9 cellular contexts compared by ENCODE assay signal in genomic region chr4:163048447-163048846, GRCh38.
A peak's percentile ranks its signal among the peaks of the same experiment; 100 is the strongest.
DNase-seq lines count a peak whose midpoint lies in the region; ATAC-seq and TF ChIP-seq lines count a peak whose summit lies in the region.
"Had no signal": no experiment of that assay in that cellular context is flagged by ENCODE, and none has a peak within 500 bp of the region (broad histone marks: within the 10 kb centered on the region; RNA-seq: fewer than 3 reads in every experiment).

No MANE protein-coding gene starts in this region.

- no peaks in the 10 kb centered on the region for H3K36me3 Mint-ChIP-seq in CD8-positive, alpha-beta T cell

- POLR2A ChIA-PET in CD8-positive, alpha-beta T cell (lab: Charles Lee), result no interaction called here

- CTCF ChIA-PET in CD8-positive, alpha-beta T cell (lab: Charles Lee), result no interaction called here

- H3K27ac Mint-ChIP-seq in CD8-positive, alpha-beta T cell, result no peak overlapping the region

- DNase-seq in SIG-M5 treated with dmso at 0.1 percent for 504 hours (lab: John Stamatoyannopoulos, UW; ENCODE audit: unreplicated experiment) (peak; percentile 47), SIG-M5 (lab: John Stamatoyannopoulos, UW) (no peak), islet precursor cell (peak; percentile 54), superior temporal gyrus (ENCODE audit: extremely low spot score) (no peak)
- no peak for DNase-seq in CD8-positive, alpha-beta T cell

- no peak overlapping the region for H3K27ac ChIP-seq in VCaP
- H3K27ac ChIP-seq in CD8-positive, alpha-beta T cell (ENCODE audit: low read depth, low read length), result no peak overlapping the region

- H3K9me3 Mint-ChIP-seq in CD8-positive, alpha-beta T cell, result no peaks in the 10 kb centered on the region
- H3K9me3 Mint-ChIP-seq: central memory CD8-positive, alpha-beta T cell had no signal

- peak; percentile 82 for ATAC-seq in GM21423 (IDR thresholded peaks at IDR 0.05; ENCODE audit: unreplicated experiment)
- peak; percentile 62 for ATAC-seq in HG03575 (IDR thresholded peaks at IDR 0.05; ENCODE audit: extremely low read depth, insufficient number of reproducible peaks, low FRiP score, unreplicated experiment)
- no peak for ATAC-seq in CD8-positive, alpha-beta T cell

- H3K9me3 ChIP-seq in CD8-positive, alpha-beta T cell (ENCODE audit: low read length), result no peaks in the 10 kb centered on the region

- H3K36me3 ChIP-seq in CD8-positive, alpha-beta T cell (ENCODE audit: insufficient read depth, low read length), result no peaks in the 10 kb centered on the region

- H3K4me1 ChIP-seq in CD8-positive, alpha-beta T cell (ENCODE audit: insufficient read depth, low read length), result no peaks in the 10 kb centered on the region

- peak; percentile 83 for TF ChIP-seq CTCF in VCaP (conservative IDR thresholded peaks at IDR 0.05)
- no peak for TF ChIP-seq CTCF in CD8-positive, alpha-beta T cell (IDR thresholded peaks at IDR 0.05)

- no peaks in the 10 kb centered on the region for H3K4me1 Mint-ChIP-seq in CD8-positive, alpha-beta T cell (ENCODE audit: low read depth)
- H3K4me1 Mint-ChIP-seq: central memory CD8-positive, alpha-beta T cell had no signal

- H3K4me3 ChIP-seq in CD8-positive, alpha-beta T cell (ENCODE audit: low read depth, low read length), result no peak overlapping the region

- H3K27me3 ChIP-seq in CD8-positive, alpha-beta T cell (ENCODE audit: insufficient read depth, low read length), result no peaks in the 10 kb centered on the region

- H3K27me3 Mint-ChIP-seq in CD8-positive, alpha-beta T cell (ENCODE audit: low read depth), result no peaks in the 10 kb centered on the region
- H3K27me3 Mint-ChIP-seq: central memory CD8-positive, alpha-beta T cell had no signal

- intact Hi-C loops in CD8-positive, alpha-beta T cell (cut with DNase I, micrococcal nuclease), result loop anchor here in 1 of 2 experiments (10.0 kb wide), 1 partner anchor 496 kb away; no protein-coding TSS in a partner anchor

- H3K4me3 Mint-ChIP-seq in CD8-positive, alpha-beta T cell, result no peak overlapping the region
- H3K4me3 Mint-ChIP-seq: central memory CD8-positive, alpha-beta T cell had no signal

Comparison
In these comparisons a context has a peak if more than half of its experiments do, and no peak if none do; other contexts are left out.
1. DNase-seq: peak in SIG-M5 treated with dmso at 0.1 percent for 504 hours (single experiment) and islet precursor cell (single experiment); none in SIG-M5 (single experiment), superior temporal gyrus (single experiment) and CD8-positive, alpha-beta T cell (0 of 7).